ENCODE assay signal across 15 cellular contexts in the genomic region with DNA sequence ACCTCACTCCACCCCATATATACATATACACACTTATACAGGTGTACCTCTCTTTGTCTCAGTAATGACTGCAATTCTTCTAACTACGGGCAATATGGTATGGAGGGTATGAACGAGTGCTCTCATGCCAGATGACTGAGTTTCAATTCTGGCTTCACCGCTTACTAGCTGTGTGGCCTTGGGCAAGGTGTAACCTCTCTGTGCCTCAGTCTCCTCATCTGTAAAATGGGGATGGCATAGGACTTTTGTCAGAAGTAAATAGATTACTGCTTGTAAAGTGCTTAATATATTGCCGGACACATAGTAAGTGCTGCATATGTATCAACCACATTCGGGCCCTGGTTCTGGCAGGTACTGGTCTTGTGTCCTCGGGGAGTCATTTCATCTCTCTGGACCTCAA.
"Had no signal": no experiment of that assay in that cellular context is flagged by ENCODE, and none has a peak within 500 bp of the region (broad histone marks: within the 10 kb centered on the region; RNA-seq: fewer than 3 reads in every experiment).

No MANE protein-coding gene starts in this region.

- H3K9me3 ChIP-seq: thyroid gland, uterus had no signal

- H3K27ac ChIP-seq: brain microvascular endothelial cell had no signal

- H3K27me3 ChIP-seq: brain microvascular endothelial cell, thyroid gland, uterus had no signal

- H3K27me3 Mint-ChIP-seq: activated CD8-positive, alpha-beta T cell treated with anti-CD3 and anti-CD28 coated beads for 36 hours had no signal

- H3K4me1 ChIP-seq: uterus had no signal

- H3K9me3 Mint-ChIP-seq: activated B cell treated with CpG ODN at 0.5 μM for 24 hours; activated CD8-positive, alpha-beta T cell treated with anti-CD3 and anti-CD28 coated beads for 36 hours; activated naive CD4-positive, alpha-beta T cell treated with anti-CD3 and anti-CD28 coated beads, Interleukin-2, amount 50 U/mL, for 72 hours; stimulated activated naive B cell treated with anti-CD40 and anti-IgM and Interleukin-4, amounts not matched to agents 10 μg/mL and 1 μg/mL and 100 μg/mL, for 72 hours had no signal

- H3K4me3 Mint-ChIP-seq: stimulated activated naive B cell treated with anti-CD40 and anti-IgM and Interleukin-4, amounts not matched to agents 10 μg/mL and 1 μg/mL and 100 μg/mL, for 72 hours had no signal

- H3K36me3 Mint-ChIP-seq: activated naive CD4-positive, alpha-beta T cell treated with anti-CD3 and anti-CD28 coated beads, Interleukin-2, amount 50 U/mL, for 72 hours; stimulated activated naive B cell treated with anti-CD40 and anti-IgM and Interleukin-4, amounts not matched to agents 10 μg/mL and 1 μg/mL and 100 μg/mL, for 72 hours had no signal

- H3K36me3 ChIP-seq: brain microvascular endothelial cell, thyroid gland, uterus had no signal

- ATAC-seq: activated CD8-positive, alpha-beta T cell treated with anti-CD3 and anti-CD28 coated beads for 36 hours; activated naive CD4-positive, alpha-beta T cell treated with anti-CD3 and anti-CD28 coated beads, Interleukin-2, amount 50 U/mL, for 72 hours had no signal

- H3K4me3 ChIP-seq: thyroid gland had no signal

- H3K27ac Mint-ChIP-seq: activated CD8-positive, alpha-beta T cell treated with anti-CD3 and anti-CD28 coated beads for 36 hours; activated naive CD4-positive, alpha-beta T cell treated with anti-CD3 and anti-CD28 coated beads, Interleukin-2, amount 50 U/mL, for 72 hours; stimulated activated naive B cell treated with anti-CD40 and anti-IgM and Interleukin-4, amounts not matched to agents 10 μg/mL and 1 μg/mL and 100 μg/mL, for 72 hours had no signal

- DNase-seq: activated B cell treated with CpG ODN at 0.5 μM for 24 hours; activated CD4-positive, alpha-beta T cell treated with anti-CD3 and anti-CD28 coated beads for 48 hours; activated CD8-positive, alpha-beta T cell treated with anti-CD3 and anti-CD28 coated beads for 36 hours; activated gamma-delta T cell; activated T-cell treated with anti-CD3 and anti-CD28 coated beads, Interleukin-2, amount 50 U/mL, for 48 hours; brain microvascular endothelial cell; cortex of kidney; effector CD8-positive, alpha-beta T cell; foreskin fibroblast; retina; stimulated activated CD4-positive, alpha-beta T cell treated with anti-CD3 and anti-CD28 coated beads, Interleukin-2, amount 100 ng/mL, for 48 hours; stimulated activated naive B cell treated with anti-CD40 and anti-IgM and Interleukin-4, amounts not matched to agents 10 μg/mL and 1 μg/mL and 100 μg/mL, for 72 hours; thyroid gland; uterus had no signal
